In genomic region chr7:143394068-143394467, GRCh38 we compare ENCODE assay signal across 20 cellular contexts. TPM values are rescaled to one million over a fixed set of nuclear protein-coding genes. Genes with fewer than 3 reads are reported as not detected.
A peak's percentile ranks its signal among the peaks of the same experiment; 100 is the strongest.
DNase-seq lines count a peak whose midpoint lies in the region; ATAC-seq and TF ChIP-seq lines count a peak whose summit lies in the region.
"Had no signal": no experiment of that assay in that cellular context is flagged by ENCODE, and none has a peak within 500 bp of the region (broad histone marks: within the 10 kb centered on the region; RNA-seq: fewer than 3 reads in every experiment).

No MANE protein-coding gene starts in this region.

- no peak for DNase-seq in activated naive CD4-positive, alpha-beta T cell treated with anti-CD3 and anti-CD28 coated beads, Interleukin-2, amount 10 ng/mL, durations not matched to agents 7 days and 5 days
- DNase-seq in activated naive CD4-positive, alpha-beta T cell treated with anti-CD3 and anti-CD28 coated beads for 36 hours: no peak
- DNase-seq in endothelial cell (ENCODE audit: low spot score): no peak
- no peak for DNase-seq in thoracic aorta (ENCODE audit: low spot score)
- DNase-seq in T-helper 1 cell: no peak
- DNase-seq in MCF 10A (ENCODE audit: unreplicated experiment): no peak
- no peak for DNase-seq in ACHN
- DNase-seq: 8988T, C1 segment of cervical spinal cord, DMS53, KG1, MG63, NCI-H1092 treated with DMSO at 0.1 percent for 48 hours, NCI-H187, NCI-H446 treated with DMSO at 0.1 percent for 48 hours, NCI-H82 had no signal

- TF ChIP-seq CTCF in endothelial cell (IDR thresholded peaks at IDR 0.05; ENCODE audit: unreplicated experiment) (no peak), thoracic aorta (IDR thresholded peaks at IDR 0.05) (no peak), MCF 10A (IDR thresholded peaks at IDR 0.05; ENCODE audit: unreplicated experiment) (no peak)

- no TSS peak for BruUV-seq in MCF 10A (replicated peaks; lab: Mats Ljungman, UMichigan)

- peaks cover 20% of the 10 kb centered on the region for H3K4me1 Mint-ChIP-seq in activated naive CD4-positive, alpha-beta T cell treated with anti-CD3 and anti-CD28 coated beads, Interleukin-2, amount 10 ng/mL, durations not matched to agents 7 days and 5 days
- H3K4me1 Mint-ChIP-seq in activated naive CD4-positive, alpha-beta T cell treated with anti-CD3 and anti-CD28 coated beads for 36 hours (ENCODE audit: low read depth): peaks cover 13% of the 10 kb centered on the region
- H3K4me1 Mint-ChIP-seq in endothelial cell (ENCODE audit: unreplicated experiment): peaks cover 35% of the 10 kb centered on the region
- peaks cover 17% of the 10 kb centered on the region for H3K4me1 Mint-ChIP-seq in MCF 10A (ENCODE audit: insufficient read depth, unreplicated experiment)

- no peaks in the 10 kb centered on the region for H3K27me3 ChIP-seq in thoracic aorta (replicated peaks; ENCODE audit: insufficient read depth)
- H3K27me3 ChIP-seq: MG63 had no signal

- ATAC-seq in SK-N-SH treated with all-trans-retinoic acid at 6 μM for 48 hours: peak; percentile 0
- ATAC-seq in thoracic aorta (ENCODE audit: insufficient number of reproducible peaks, low FRiP score, low read depth): no peak
- ATAC-seq: HCT116, Panc1, Right ventricle myocardium inferior had no signal

- H3K4me3 ChIP-seq in thoracic aorta: no peak overlapping the region
- H3K4me3 ChIP-seq: MG63 had no signal

- CTCF ChIA-PET in activated naive CD4-positive, alpha-beta T cell treated with anti-CD3 and anti-CD28 coated beads, Interleukin-2, amount 10 ng/mL, durations not matched to agents 7 days and 5 days (lab: Charles Lee): interaction anchor here (0.6 to 2.1 kb wide), 3 partner anchors 15 to 153 kb away, joined by 3 to 6 read pairs (median 3); no protein-coding TSS in a partner anchor
- CTCF ChIA-PET in activated naive CD4-positive, alpha-beta T cell treated with anti-CD3 and anti-CD28 coated beads for 36 hours (lab: Charles Lee): no interaction called here
- CTCF ChIA-PET in MCF 10A (lab: Yijun Ruan, JAX): interaction anchor here (2.2 to 2.9 kb wide), 3 partner anchors 14 to 154 kb away, joined by 8 to 11 read pairs (median 10); partner anchors contain the start of gene EPHA1

- H3K9me3 Mint-ChIP-seq in activated naive CD4-positive, alpha-beta T cell treated with anti-CD3 and anti-CD28 coated beads, Interleukin-2, amount 10 ng/mL, durations not matched to agents 7 days and 5 days: no peaks in the 10 kb centered on the region
- no peaks in the 10 kb centered on the region for H3K9me3 Mint-ChIP-seq in activated naive CD4-positive, alpha-beta T cell treated with anti-CD3 and anti-CD28 coated beads for 36 hours
- no peaks in the 10 kb centered on the region for H3K9me3 Mint-ChIP-seq in endothelial cell (ENCODE audit: unreplicated experiment)
- H3K9me3 Mint-ChIP-seq in MCF 10A (ENCODE audit: unreplicated experiment): no peaks in the 10 kb centered on the region

- H3K36me3 Mint-ChIP-seq in activated naive CD4-positive, alpha-beta T cell treated with anti-CD3 and anti-CD28 coated beads, Interleukin-2, amount 10 ng/mL, durations not matched to agents 7 days and 5 days: peaks cover 43% of the 10 kb centered on the region
- H3K36me3 Mint-ChIP-seq in activated naive CD4-positive, alpha-beta T cell treated with anti-CD3 and anti-CD28 coated beads for 36 hours (ENCODE audit: low read depth): peaks cover 5% of the 10 kb centered on the region
- H3K36me3 Mint-ChIP-seq in endothelial cell (ENCODE audit: low read depth, unreplicated experiment) (peaks cover 20% of the 10 kb centered on the region), MCF 10A (ENCODE audit: insufficient read depth, unreplicated experiment) (peaks cover 43% of the 10 kb centered on the region)

- H3K36me3 ChIP-seq in thoracic aorta: peaks cover 17% of the 10 kb centered on the region

- POLR2A ChIA-PET in MCF 10A (lab: Yijun Ruan, JAX): interaction anchor here (0.7 to 1.6 kb wide), 3 partner anchors 9 to 14 kb away, joined by 3 to 6 read pairs (median 5); no protein-coding TSS in a partner anchor

- intact Hi-C loops in activated naive CD4-positive, alpha-beta T cell treated with anti-CD3 and anti-CD28 coated beads for 36 hours (cut with micrococcal nuclease): no loop called here
- intact Hi-C loops in MCF 10A (cut with micrococcal nuclease): no loop called here

- no peaks in the 10 kb centered on the region for H3K9me3 ChIP-seq in thoracic aorta
- H3K9me3 ChIP-seq: MG63 had no signal

- peaks cover 38 to 69% of the 10 kb centered on the region in 2 donors for H3K4me1 ChIP-seq in thoracic aorta (ENCODE audit: control insufficient read depth in 1 of 2, low read depth in 2 of 2)

- in situ Hi-C loops in ACHN (cut with HindIII; ENCODE audit: low pct_ligation_motif_present, low pct_unique_long_range_greater_than_20kb, low sequenced_read_pairs): no loop called here

- H3K27me3 Mint-ChIP-seq in activated naive CD4-positive, alpha-beta T cell treated with anti-CD3 and anti-CD28 coated beads, Interleukin-2, amount 10 ng/mL, durations not matched to agents 7 days and 5 days: no peaks in the 10 kb centered on the region
- H3K27me3 Mint-ChIP-seq in activated naive CD4-positive, alpha-beta T cell treated with anti-CD3 and anti-CD28 coated beads for 36 hours (ENCODE audit: low read depth): no peaks in the 10 kb centered on the region
- H3K27me3 Mint-ChIP-seq in endothelial cell (ENCODE audit: unreplicated experiment) (peaks cover 19% of the 10 kb centered on the region), MCF 10A (ENCODE audit: insufficient read depth, unreplicated experiment) (no peaks in the 10 kb centered on the region)

- H3K4me3 Mint-ChIP-seq in activated naive CD4-positive, alpha-beta T cell treated with anti-CD3 and anti-CD28 coated beads, Interleukin-2, amount 10 ng/mL, durations not matched to agents 7 days and 5 days: no peak overlapping the region
- no peak overlapping the region for H3K4me3 Mint-ChIP-seq in activated naive CD4-positive, alpha-beta T cell treated with anti-CD3 and anti-CD28 coated beads for 36 hours
- peak overlapping the region; percentile 59 for H3K4me3 Mint-ChIP-seq in endothelial cell (ENCODE audit: unreplicated experiment)
- H3K4me3 Mint-ChIP-seq in MCF 10A (ENCODE audit: unreplicated experiment): no peak overlapping the region

- peak overlapping the region; percentile 98 to 100 for H3K27ac ChIP-seq in thoracic aorta

- H3K27ac Mint-ChIP-seq in activated naive CD4-positive, alpha-beta T cell treated with anti-CD3 and anti-CD28 coated beads, Interleukin-2, amount 10 ng/mL, durations not matched to agents 7 days and 5 days: peak overlapping the region; percentile 2
- H3K27ac Mint-ChIP-seq in activated naive CD4-positive, alpha-beta T cell treated with anti-CD3 and anti-CD28 coated beads for 36 hours: no peak overlapping the region
- H3K27ac Mint-ChIP-seq in endothelial cell (ENCODE audit: unreplicated experiment) (no peak overlapping the region), MCF 10A (ENCODE audit: low read depth, unreplicated experiment) (no peak overlapping the region)

TF ChIP-seq in SK-N-SH treated with all-trans-retinoic acid at 6 μM for 48 hours, 23 proteins besides CTCF, POLR2A, EP300 and RAD21:
- TF ChIP-seq RARB (CRISPR knock-in tag; IDR thresholded peaks at IDR 0.05): 0 out of 2 replicates have a peak, but pooled peaks have one; percentile 81
- TF ChIP-seq, protein P1, sequence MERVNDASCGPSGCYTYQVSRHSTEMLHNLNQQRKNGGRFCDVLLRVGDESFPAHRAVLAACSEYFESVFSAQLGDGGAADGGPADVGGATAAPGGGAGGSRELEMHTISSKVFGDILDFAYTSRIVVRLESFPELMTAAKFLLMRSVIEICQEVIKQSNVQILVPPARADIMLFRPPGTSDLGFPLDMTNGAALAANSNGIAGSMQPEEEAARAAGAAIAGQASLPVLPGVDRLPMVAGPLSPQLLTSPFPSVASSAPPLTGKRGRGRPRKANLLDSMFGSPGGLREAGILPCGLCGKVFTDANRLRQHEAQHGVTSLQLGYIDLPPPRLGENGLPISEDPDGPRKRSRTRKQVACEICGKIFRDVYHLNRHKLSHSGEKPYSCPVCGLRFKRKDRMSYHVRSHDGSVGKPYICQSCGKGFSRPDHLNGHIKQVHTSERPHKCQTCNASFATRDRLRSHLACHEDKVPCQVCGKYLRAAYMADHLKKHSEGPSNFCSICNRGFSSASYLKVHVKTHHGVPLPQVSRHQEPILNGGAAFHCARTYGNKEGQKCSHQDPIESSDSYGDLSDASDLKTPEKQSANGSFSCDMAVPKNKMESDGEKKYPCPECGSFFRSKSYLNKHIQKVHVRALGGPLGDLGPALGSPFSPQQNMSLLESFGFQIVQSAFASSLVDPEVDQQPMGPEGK (CRISPR knock-in tag; IDR thresholded peaks at IDR 0.05; ENCODE audit: borderline replicate concordance): peak; percentile 49
- TF ChIP-seq GLIS3 (CRISPR knock-in tag; IDR thresholded peaks at IDR 0.05): peak; percentile 82; the same call in 1 of the 2 replicates
- TF ChIP-seq PPARA (CRISPR knock-in tag; IDR thresholded peaks at IDR 0.05; ENCODE audit: borderline replicate concordance): no peak
- peak; percentile 89 for TF ChIP-seq ZC3H10 (CRISPR knock-in tag; IDR thresholded peaks at IDR 0.05)
- peak; percentile 79; the same call in 1 of the 2 replicates for TF ChIP-seq TOX (CRISPR knock-in tag; IDR thresholded peaks at IDR 0.05; ENCODE audit: borderline replicate concordance)
- no peak for TF ChIP-seq TCF4 (CRISPR knock-in tag; IDR thresholded peaks at IDR 0.05; ENCODE audit: borderline replicate concordance)

RNA-seq across cellular contexts. Expression of gene ZYX, which starts 12.9 kb away (rescaled TPM):
- total RNA-seq in activated naive CD4-positive, alpha-beta T cell treated with anti-CD3 and anti-CD28 coated beads for 36 hours: 10 to 100 TPM; 75.1 to 81.5 TPM
- total RNA-seq in endothelial cell (ENCODE audit: unreplicated experiment): 237 TPM
- 100 to 1,000 TPM; 234 to 287 TPM for total RNA-seq in thoracic aorta
- total RNA-seq in MCF 10A (2022): 168 and 260 TPM in 2 replicates

RNA-seq across cellular contexts. Expression of gene EPHA1, which starts 14.6 kb away (rescaled TPM):
- total RNA-seq in activated naive CD4-positive, alpha-beta T cell treated with anti-CD3 and anti-CD28 coated beads for 36 hours: 1 to 10 TPM; 1.0 to 1.3 TPM
- total RNA-seq in endothelial cell (ENCODE audit: unreplicated experiment) (7.1 TPM), thoracic aorta (under 1 TPM; 0.41 to 0.49 TPM), MCF 10A (2022) (0.89 and 1.2 TPM in 2 replicates)
- total RNA-seq: Right ventricle myocardium inferior had no signal

RNA-seq across cellular contexts. Expression of gene FAM131B, which starts 31.6 kb away (rescaled TPM):
- 1 to 10 TPM; 1.5 to 1.7 TPM for total RNA-seq in activated naive CD4-positive, alpha-beta T cell treated with anti-CD3 and anti-CD28 coated beads for 36 hours
- total RNA-seq in endothelial cell (ENCODE audit: unreplicated experiment) (1.0 TPM), thoracic aorta (1 to 10 TPM; 2.3 to 3.3 TPM), MCF 10A (2022) (0.19 and 0.25 TPM in 2 replicates)

RNA-seq across cellular contexts. Expression of gene TAS2R60, which starts 49.2 kb away (rescaled TPM):
- total RNA-seq in activated naive CD4-positive, alpha-beta T cell treated with anti-CD3 and anti-CD28 coated beads for 36 hours: not detected
- not detected for total RNA-seq in endothelial cell (ENCODE audit: unreplicated experiment)
- total RNA-seq in thoracic aorta: 1 to 10 TPM in 1 of 2 donors, not detected in 1; 8.5 TPM
- not detected in 2 replicates for total RNA-seq in MCF 10A (2022)
- total RNA-seq: Right ventricle myocardium inferior had no signal
